Comparison of ENCODE assay signal across 1 cellular context in the genomic region with DNA sequence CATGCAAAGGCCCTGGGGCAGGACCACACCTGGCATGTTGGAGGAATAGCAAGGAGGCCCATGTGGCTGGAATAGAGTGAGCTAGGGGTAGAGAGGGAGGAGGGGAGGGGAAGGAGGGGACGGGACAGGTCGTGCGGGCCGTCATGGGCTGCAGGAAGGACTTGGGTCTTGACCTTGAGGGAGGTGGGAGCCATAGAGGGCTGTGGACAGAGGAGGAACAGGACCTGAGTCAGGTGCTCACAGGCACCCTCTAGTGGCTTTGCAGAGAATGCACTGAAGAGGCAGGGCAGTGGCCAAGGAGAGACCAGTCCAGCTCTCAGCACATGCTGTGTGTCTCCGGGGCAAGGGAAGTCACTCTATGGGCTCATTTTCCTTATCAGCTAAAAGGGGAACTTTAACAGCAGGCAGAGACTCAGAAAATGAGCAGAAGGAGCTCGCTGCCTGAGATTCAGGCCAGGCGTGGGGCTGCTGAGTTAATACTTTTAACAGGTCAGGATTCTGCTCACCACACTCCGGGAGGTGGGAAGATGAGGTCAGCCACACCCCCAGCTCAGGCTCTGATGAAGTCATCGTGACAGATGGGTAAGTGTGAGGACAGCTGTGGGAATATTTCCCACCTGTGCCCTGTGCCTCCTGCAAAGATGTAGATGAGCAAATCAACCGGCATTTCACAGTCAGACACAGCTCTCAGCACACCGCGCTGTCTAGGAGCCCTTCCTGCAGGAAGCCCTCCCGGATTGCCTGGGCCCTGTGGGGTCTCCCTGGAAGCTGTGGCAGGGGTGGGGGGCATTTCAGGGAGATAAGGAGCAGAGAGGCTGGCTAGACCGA.
A peak's percentile ranks its signal among the peaks of the same experiment; 100 is the strongest.
TF ChIP-seq lines count a peak whose summit lies in the region.

No MANE protein-coding gene starts in this region.

TF ChIP-seq in SK-N-SH, 30 proteins besides CTCF, POLR2A, EP300 and RAD21 (continued from another document):
- TF ChIP-seq, protein P1, sequence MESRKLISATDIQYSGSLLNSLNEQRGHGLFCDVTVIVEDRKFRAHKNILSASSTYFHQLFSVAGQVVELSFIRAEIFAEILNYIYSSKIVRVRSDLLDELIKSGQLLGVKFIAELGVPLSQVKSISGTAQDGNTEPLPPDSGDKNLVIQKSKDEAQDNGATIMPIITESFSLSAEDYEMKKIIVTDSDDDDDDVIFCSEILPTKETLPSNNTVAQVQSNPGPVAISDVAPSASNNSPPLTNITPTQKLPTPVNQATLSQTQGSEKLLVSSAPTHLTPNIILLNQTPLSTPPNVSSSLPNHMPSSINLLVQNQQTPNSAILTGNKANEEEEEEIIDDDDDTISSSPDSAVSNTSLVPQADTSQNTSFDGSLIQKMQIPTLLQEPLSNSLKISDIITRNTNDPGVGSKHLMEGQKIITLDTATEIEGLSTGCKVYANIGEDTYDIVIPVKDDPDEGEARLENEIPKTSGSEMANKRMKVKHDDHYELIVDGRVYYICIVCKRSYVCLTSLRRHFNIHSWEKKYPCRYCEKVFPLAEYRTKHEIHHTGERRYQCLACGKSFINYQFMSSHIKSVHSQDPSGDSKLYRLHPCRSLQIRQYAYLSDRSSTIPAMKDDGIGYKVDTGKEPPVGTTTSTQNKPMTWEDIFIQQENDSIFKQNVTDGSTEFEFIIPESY (IDR thresholded peaks at IDR 0.05; ENCODE audit: borderline replicate concordance, low read depth) = no peak
- TF ChIP-seq, protein P2, sequence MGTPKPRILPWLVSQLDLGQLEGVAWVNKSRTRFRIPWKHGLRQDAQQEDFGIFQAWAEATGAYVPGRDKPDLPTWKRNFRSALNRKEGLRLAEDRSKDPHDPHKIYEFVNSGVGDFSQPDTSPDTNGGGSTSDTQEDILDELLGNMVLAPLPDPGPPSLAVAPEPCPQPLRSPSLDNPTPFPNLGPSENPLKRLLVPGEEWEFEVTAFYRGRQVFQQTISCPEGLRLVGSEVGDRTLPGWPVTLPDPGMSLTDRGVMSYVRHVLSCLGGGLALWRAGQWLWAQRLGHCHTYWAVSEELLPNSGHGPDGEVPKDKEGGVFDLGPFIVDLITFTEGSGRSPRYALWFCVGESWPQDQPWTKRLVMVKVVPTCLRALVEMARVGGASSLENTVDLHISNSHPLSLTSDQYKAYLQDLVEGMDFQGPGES (IDR thresholded peaks at IDR 0.05; ENCODE audit: low read depth, low read length) = no peak
- TF ChIP-seq TEAD4 (IDR thresholded peaks at IDR 0.05; ENCODE audit: borderline replicate concordance, insufficient read depth) = no peak
- no peak for TF ChIP-seq ELF1 (IDR thresholded peaks at IDR 0.05)
- no peak for TF ChIP-seq GATA2 (CRISPR knock-in tag; IDR thresholded peaks at IDR 0.05)
- peak; percentile 75; the same call in 1 of the 2 replicates for TF ChIP-seq RCOR1 (IDR thresholded peaks at IDR 0.05; ENCODE audit: low read length)
- TF ChIP-seq YY1 (IDR thresholded peaks at IDR 0.05; ENCODE audit: low read depth) = no peak
- TF ChIP-seq GABPA (IDR thresholded peaks at IDR 0.05; ENCODE audit: low read depth) = no peak
- TF ChIP-seq JUND (IDR thresholded peaks at IDR 0.05) = no peak
- no peak for TF ChIP-seq FOSL2 (IDR thresholded peaks at IDR 0.05; ENCODE audit: borderline replicate concordance, low read depth)
- TF ChIP-seq MEF2A (IDR thresholded peaks at IDR 0.05; ENCODE audit: borderline replicate concordance, low read depth) = no peak
- TF ChIP-seq NRF1 (IDR thresholded peaks at IDR 0.05; ENCODE audit: low read depth, low read length) = no peak
- TF ChIP-seq SMC3 (IDR thresholded peaks at IDR 0.05; ENCODE audit: low read depth, low read length) = peak; percentile 51
- TF ChIP-seq EZH2phosphoT487 (IDR thresholded peaks at IDR 0.05; ENCODE audit: borderline replicate concordance, low read depth) = no peak
- TF ChIP-seq, protein P3, sequence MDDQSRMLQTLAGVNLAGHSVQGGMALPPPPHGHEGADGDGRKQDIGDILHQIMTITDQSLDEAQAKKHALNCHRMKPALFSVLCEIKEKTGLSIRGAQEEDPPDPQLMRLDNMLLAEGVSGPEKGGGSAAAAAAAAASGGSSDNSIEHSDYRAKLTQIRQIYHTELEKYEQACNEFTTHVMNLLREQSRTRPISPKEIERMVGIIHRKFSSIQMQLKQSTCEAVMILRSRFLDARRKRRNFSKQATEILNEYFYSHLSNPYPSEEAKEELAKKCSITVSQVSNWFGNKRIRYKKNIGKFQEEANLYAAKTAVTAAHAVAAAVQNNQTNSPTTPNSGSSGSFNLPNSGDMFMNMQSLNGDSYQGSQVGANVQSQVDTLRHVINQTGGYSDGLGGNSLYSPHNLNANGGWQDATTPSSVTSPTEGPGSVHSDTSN (IDR thresholded peaks at IDR 0.05) = 0 out of 2 replicates have a peak, but pooled peaks have one; percentile 16
- TF ChIP-seq, protein P4, sequence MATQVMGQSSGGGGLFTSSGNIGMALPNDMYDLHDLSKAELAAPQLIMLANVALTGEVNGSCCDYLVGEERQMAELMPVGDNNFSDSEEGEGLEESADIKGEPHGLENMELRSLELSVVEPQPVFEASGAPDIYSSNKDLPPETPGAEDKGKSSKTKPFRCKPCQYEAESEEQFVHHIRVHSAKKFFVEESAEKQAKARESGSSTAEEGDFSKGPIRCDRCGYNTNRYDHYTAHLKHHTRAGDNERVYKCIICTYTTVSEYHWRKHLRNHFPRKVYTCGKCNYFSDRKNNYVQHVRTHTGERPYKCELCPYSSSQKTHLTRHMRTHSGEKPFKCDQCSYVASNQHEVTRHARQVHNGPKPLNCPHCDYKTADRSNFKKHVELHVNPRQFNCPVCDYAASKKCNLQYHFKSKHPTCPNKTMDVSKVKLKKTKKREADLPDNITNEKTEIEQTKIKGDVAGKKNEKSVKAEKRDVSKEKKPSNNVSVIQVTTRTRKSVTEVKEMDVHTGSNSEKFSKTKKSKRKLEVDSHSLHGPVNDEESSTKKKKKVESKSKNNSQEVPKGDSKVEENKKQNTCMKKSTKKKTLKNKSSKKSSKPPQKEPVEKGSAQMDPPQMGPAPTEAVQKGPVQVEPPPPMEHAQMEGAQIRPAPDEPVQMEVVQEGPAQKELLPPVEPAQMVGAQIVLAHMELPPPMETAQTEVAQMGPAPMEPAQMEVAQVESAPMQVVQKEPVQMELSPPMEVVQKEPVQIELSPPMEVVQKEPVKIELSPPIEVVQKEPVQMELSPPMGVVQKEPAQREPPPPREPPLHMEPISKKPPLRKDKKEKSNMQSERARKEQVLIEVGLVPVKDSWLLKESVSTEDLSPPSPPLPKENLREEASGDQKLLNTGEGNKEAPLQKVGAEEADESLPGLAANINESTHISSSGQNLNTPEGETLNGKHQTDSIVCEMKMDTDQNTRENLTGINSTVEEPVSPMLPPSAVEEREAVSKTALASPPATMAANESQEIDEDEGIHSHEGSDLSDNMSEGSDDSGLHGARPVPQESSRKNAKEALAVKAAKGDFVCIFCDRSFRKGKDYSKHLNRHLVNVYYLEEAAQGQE (IDR thresholded peaks at IDR 0.05; ENCODE audit: low read depth, low read length) = no peak
